Comparison of ENCODE assay signal across 2 cellular contexts in the genomic region with DNA sequence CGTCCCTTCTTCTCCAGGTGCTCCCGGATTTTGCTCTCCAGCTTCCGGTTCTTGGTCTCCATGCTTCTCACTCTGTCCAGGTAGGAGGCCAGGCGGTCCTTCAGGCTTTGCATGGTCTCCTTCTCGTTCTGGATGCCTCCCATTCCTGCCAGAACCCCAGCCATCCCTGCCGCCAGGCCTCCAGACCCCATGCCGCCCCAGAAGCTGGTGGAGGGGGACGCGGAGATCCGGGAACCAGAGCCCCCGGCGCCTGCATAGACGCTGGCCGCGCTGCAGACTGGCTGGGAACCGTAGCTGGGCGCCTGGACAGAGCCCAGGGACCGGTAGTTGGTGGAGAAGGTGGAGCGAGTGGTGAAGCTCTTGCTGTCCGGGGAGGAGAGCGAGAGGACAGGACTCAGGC. TPM values are rescaled to one million over a fixed set of nuclear protein-coding genes. Genes with fewer than 3 reads are reported as not detected.
"Had no signal": no experiment of that assay in that cellular context is flagged by ENCODE, and none has a peak within 500 bp of the region (broad histone marks: within the 10 kb centered on the region; RNA-seq: fewer than 3 reads in every experiment).

No MANE protein-coding gene starts in this region.

RNA-seq across cellular contexts. Expression of a gene that starts 35.1 kb away (rescaled TPM):
- total RNA-seq: HepG2 had no signal
- polyA plus RNA-seq: HepG2, IgD-negative memory B cell had no signal
